14 cellular contexts compared by ENCODE assay signal in genomic region chr12:79638490-79638889, GRCh38. TPM values are rescaled to one million over a fixed set of nuclear protein-coding genes. Genes with fewer than 3 reads are reported as not detected.
DNase-seq lines count a peak whose midpoint lies in the region; ATAC-seq and TF ChIP-seq lines count a peak whose summit lies in the region.
"Had no signal": no experiment of that assay in that cellular context is flagged by ENCODE, and none has a peak within 500 bp of the region (broad histone marks: within the 10 kb centered on the region; RNA-seq: fewer than 3 reads in every experiment).

No MANE protein-coding gene starts in this region.

- BruUV-seq in Calu3 (replicated peaks; lab: Mats Ljungman, UMichigan): no TSS peak

- H3K27me3 ChIP-seq in SK-N-SH (ENCODE audit: insufficient read depth): no peaks in the 10 kb centered on the region
- no peaks in the 10 kb centered on the region for H3K27me3 ChIP-seq in body of pancreas
- H3K27me3 ChIP-seq: BLaER1 treated with 17β-estradiol and CSF1 and Interleukin-3, amounts not matched to agents 10 nM and 100 nM had no signal

- no peaks in the 10 kb centered on the region for H3K36me3 ChIP-seq in SK-N-SH (replicated peaks in 1 of 2; ENCODE audit: control insufficient read depth in 1 of 2, insufficient read depth in 2 of 2, low read length in 1 of 2)
- no peaks in the 10 kb centered on the region for H3K36me3 ChIP-seq in body of pancreas (replicated peaks in 1 of 2; ENCODE audit: insufficient read depth in 1 of 2, low read depth in 2 of 2)
- H3K36me3 ChIP-seq: BLaER1 treated with 17β-estradiol and CSF1 and Interleukin-3, amounts not matched to agents 10 nM and 100 nM had no signal

- TF ChIP-seq EP300 in SK-N-SH (IDR thresholded peaks at IDR 0.05; ENCODE audit: borderline replicate concordance in 1 of 2, low read depth in 1 of 2, low read length in 1 of 2): no peak

- H3K4me3 ChIP-seq in SK-N-SH (ENCODE audit: low read depth in 2 of 2, low read length in 1 of 2) (no peak overlapping the region), body of pancreas (no peak overlapping the region)
- H3K4me3 ChIP-seq: BLaER1 treated with 17β-estradiol and CSF1 and Interleukin-3, amounts not matched to agents 10 nM and 100 nM; GM12878; GM23338 had no signal

- WGBS in SK-N-SH (ENCODE audit: low lambda C conversion rate): 17% methylated on average over 2 of the region's 2 CpGs
- WGBS in body of pancreas, 2 donors: 53 to 58% methylated on average over 2 of the region's 2 CpGs

- H3K9me3 Mint-ChIP-seq in Calu3 (ENCODE audit: low read depth, unreplicated experiment): no peaks in the 10 kb centered on the region
- no peaks in the 10 kb centered on the region for H3K9me3 Mint-ChIP-seq in osteocyte (ENCODE audit: unreplicated experiment)
- H3K9me3 Mint-ChIP-seq: GM23338 had no signal

- no peaks in the 10 kb centered on the region for H3K9me2 ChIP-seq in SK-N-SH

- intact Hi-C loops in Calu3 (cut with micrococcal nuclease; ENCODE audit: unreplicated experiment) (no loop called here), left colon (cut with DNase I, micrococcal nuclease) (no loop called here), body of pancreas (cut with DNase I) (no loop called here)

- H3K36me3 Mint-ChIP-seq in Calu3 (ENCODE audit: insufficient read depth, unreplicated experiment) (peaks cover 5% of the 10 kb centered on the region), osteocyte (ENCODE audit: unreplicated experiment) (no peaks in the 10 kb centered on the region)
- H3K36me3 Mint-ChIP-seq: CD4-positive, CD25-positive, alpha-beta regulatory T cell had no signal

- TF ChIP-seq RAD21 in SK-N-SH (IDR thresholded peaks at IDR 0.05; ENCODE audit: low read length): no peak

- no peaks in the 10 kb centered on the region for H3K79me2 ChIP-seq in SK-N-SH (ENCODE audit: insufficient read depth)

- TF ChIP-seq CTCF in Calu3 (IDR thresholded peaks at IDR 0.05; ENCODE audit: unreplicated experiment) (no peak), osteocyte (IDR thresholded peaks at IDR 0.05) (no peak), SK-N-SH (IDR thresholded peaks at IDR 0.05) (no peak), body of pancreas (IDR thresholded peaks at IDR 0.05) (no peak)

- POLR2A ChIA-PET in SK-N-SH (lab: Yijun Ruan, JAX): no interaction called here

- DNase-seq in Calu3 (no peak), NCI-H69 (lab: John Stamatoyannopoulos, UW) (peak; percentile 17), left lobe of liver (ENCODE audit: low spot score) (no peak), osteocyte (ENCODE audit: extremely low spot score, unreplicated experiment) (no peak), left colon (no peak), SK-N-SH (no peak), body of pancreas (no peak)
- DNase-seq: ACHN; CD4-positive, CD25-positive, alpha-beta regulatory T cell; DMS79; H7 had no signal

- no peaks in the 10 kb centered on the region for H4K20me1 ChIP-seq in SK-N-SH (ENCODE audit: insufficient read depth)
- H4K20me1 ChIP-seq: BLaER1 treated with 17β-estradiol and CSF1 and Interleukin-3, amounts not matched to agents 10 nM and 100 nM had no signal

- H3K4me1 ChIP-seq in SK-N-SH (ENCODE audit: control insufficient read depth in 1 of 2, insufficient read depth in 2 of 2, low read depth in 1 of 2, low read length in 1 of 2): peaks cover 0 to 5% of the 10 kb centered on the region in 2 experiments; a peak in 1 of 4 replicates
- H3K4me1 ChIP-seq in body of pancreas: peaks cover 6% of the 10 kb centered on the region
- H3K4me1 ChIP-seq: BLaER1 treated with 17β-estradiol and CSF1 and Interleukin-3, amounts not matched to agents 10 nM and 100 nM had no signal

- H3K9me3 ChIP-seq in SK-N-SH: no peaks in the 10 kb centered on the region
- no peaks in the 10 kb centered on the region for H3K9me3 ChIP-seq in body of pancreas
- H3K9me3 ChIP-seq: BLaER1 treated with 17β-estradiol and CSF1 and Interleukin-3, amounts not matched to agents 10 nM and 100 nM had no signal

- no peak overlapping the region for H3K4me3 Mint-ChIP-seq in Calu3 (ENCODE audit: low read depth, unreplicated experiment)
- H3K4me3 Mint-ChIP-seq in osteocyte (ENCODE audit: unreplicated experiment): no peak overlapping the region
- H3K4me3 Mint-ChIP-seq: CD4-positive, CD25-positive, alpha-beta regulatory T cell; GM23338 had no signal

- TF ChIP-seq POLR2A in body of pancreas (IDR thresholded peaks at IDR 0.05): no peak

- ATAC-seq in left lobe of liver (peak; percentile 46), left colon (no peak), body of pancreas (no peak)
- ATAC-seq: GM12878, GM23338 had no signal

- no peak overlapping the region for H3K27ac ChIP-seq in SK-N-SH (ENCODE audit: low read depth in 2 of 2, low read length in 1 of 2)
- H3K27ac ChIP-seq in body of pancreas: no peak overlapping the region
- H3K27ac ChIP-seq: BLaER1 treated with 17β-estradiol and CSF1 and Interleukin-3, amounts not matched to agents 10 nM and 100 nM had no signal

- no peaks in the 10 kb centered on the region for H3F3A ChIP-seq in SK-N-SH (replicated peaks; ENCODE audit: insufficient read depth)

- H2AFZ ChIP-seq in SK-N-SH (ENCODE audit: low read depth): no peak overlapping the region
- H2AFZ ChIP-seq: GM23338 had no signal

- H3K9ac ChIP-seq in SK-N-SH: no peak overlapping the region
- H3K9ac ChIP-seq: BLaER1 treated with 17β-estradiol and CSF1 and Interleukin-3, amounts not matched to agents 10 nM and 100 nM had no signal

- H3K27me3 Mint-ChIP-seq in Calu3 (ENCODE audit: unreplicated experiment) (no peaks in the 10 kb centered on the region), osteocyte (ENCODE audit: unreplicated experiment) (no peaks in the 10 kb centered on the region)

- H3K27ac Mint-ChIP-seq in Calu3 (ENCODE audit: unreplicated experiment) (peak overlapping the region; percentile 16), osteocyte (ENCODE audit: unreplicated experiment) (peak overlapping the region; percentile 25)
- H3K27ac Mint-ChIP-seq: CD4-positive, CD25-positive, alpha-beta regulatory T cell; GM23338 had no signal

- H3K4me2 ChIP-seq in SK-N-SH: no peak overlapping the region
- H3K4me2 ChIP-seq: BLaER1 treated with 17β-estradiol and CSF1 and Interleukin-3, amounts not matched to agents 10 nM and 100 nM; GM23338 had no signal

- H3K4me1 Mint-ChIP-seq in Calu3 (ENCODE audit: low read depth, unreplicated experiment) (peaks cover 38% of the 10 kb centered on the region), osteocyte (ENCODE audit: unreplicated experiment) (peaks cover 51% of the 10 kb centered on the region)
- H3K4me1 Mint-ChIP-seq: CD4-positive, CD25-positive, alpha-beta regulatory T cell had no signal

- CTCF ChIA-PET in Calu3 (lab: Charles Lee): no interaction called here
- CTCF ChIA-PET in SK-N-SH (lab: Yijun Ruan, JAX): no interaction called here

TF ChIP-seq in SK-N-SH, 30 proteins besides CTCF, POLR2A, EP300 and RAD21:
- TF ChIP-seq CHD2 (IDR thresholded peaks at IDR 0.05; ENCODE audit: low read length, partially characterized antibody) (no peak), TEAD4 (IDR thresholded peaks at IDR 0.05; ENCODE audit: borderline replicate concordance, insufficient read depth) (no peak), MXI1 (IDR thresholded peaks at IDR 0.05; ENCODE audit: low read depth, low read length) (no peak), TCF12 (IDR thresholded peaks at IDR 0.05) (no peak), REST (IDR thresholded peaks at IDR 0.05; ENCODE audit: low read depth, low read length) (no peak)
- TF ChIP-seq, protein P1, sequence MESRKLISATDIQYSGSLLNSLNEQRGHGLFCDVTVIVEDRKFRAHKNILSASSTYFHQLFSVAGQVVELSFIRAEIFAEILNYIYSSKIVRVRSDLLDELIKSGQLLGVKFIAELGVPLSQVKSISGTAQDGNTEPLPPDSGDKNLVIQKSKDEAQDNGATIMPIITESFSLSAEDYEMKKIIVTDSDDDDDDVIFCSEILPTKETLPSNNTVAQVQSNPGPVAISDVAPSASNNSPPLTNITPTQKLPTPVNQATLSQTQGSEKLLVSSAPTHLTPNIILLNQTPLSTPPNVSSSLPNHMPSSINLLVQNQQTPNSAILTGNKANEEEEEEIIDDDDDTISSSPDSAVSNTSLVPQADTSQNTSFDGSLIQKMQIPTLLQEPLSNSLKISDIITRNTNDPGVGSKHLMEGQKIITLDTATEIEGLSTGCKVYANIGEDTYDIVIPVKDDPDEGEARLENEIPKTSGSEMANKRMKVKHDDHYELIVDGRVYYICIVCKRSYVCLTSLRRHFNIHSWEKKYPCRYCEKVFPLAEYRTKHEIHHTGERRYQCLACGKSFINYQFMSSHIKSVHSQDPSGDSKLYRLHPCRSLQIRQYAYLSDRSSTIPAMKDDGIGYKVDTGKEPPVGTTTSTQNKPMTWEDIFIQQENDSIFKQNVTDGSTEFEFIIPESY (IDR thresholded peaks at IDR 0.05; ENCODE audit: borderline replicate concordance, low read depth): no peak
TF ChIP-seq in SK-N-SH: peak in this region for 0.

RNA-seq across cellular contexts. Expression of gene PAWR, which starts 52.3 kb away (rescaled TPM):
- 172 and 204 TPM in 2 replicates for total RNA-seq in Calu3 (2022)
- total RNA-seq in left lobe of liver: 33.3 TPM
- 184 and 213 TPM in 2 replicates for total RNA-seq in osteocyte
- 100 to 1,000 TPM; 146 to 151 TPM for total RNA-seq in left colon
- polyA plus RNA-seq in SK-N-SH (2012; rRNA removed): 0.91 and 1.8 TPM in 2 replicates
- 0.79 and 0.80 TPM in 2 replicates for polyA plus RNA-seq in SK-N-SH (2012; cell fraction: cytosol; rRNA removed)
- polyA plus RNA-seq in SK-N-SH (2012; cell fraction: nucleus; rRNA removed): 1.5 and 3.0 TPM in 2 replicates
- total RNA-seq in body of pancreas: 10 to 100 TPM; 19.8 to 49.0 TPM
